In genomic region chrX:107978707-107979307, GRCh38 we compare ENCODE assay signal across 9 cellular contexts. TPM values are rescaled to one million over a fixed set of nuclear protein-coding genes. Genes with fewer than 3 reads are reported as not detected.
DNase-seq lines count a peak whose midpoint lies in the region; ATAC-seq and TF ChIP-seq lines count a peak whose summit lies in the region.
"Had no signal": no experiment of that assay in that cellular context is flagged by ENCODE, and none has a peak within 500 bp of the region (broad histone marks: within the 10 kb centered on the region; RNA-seq: fewer than 3 reads in every experiment).

No MANE protein-coding gene starts in this region.

- no peaks in the 10 kb centered on the region for H3K4me1 ChIP-seq in heart left ventricle
- H3K4me1 ChIP-seq in Panc1 (ENCODE audit: control insufficient read depth, insufficient read depth, low read length) = no peaks in the 10 kb centered on the region
- H3K4me1 ChIP-seq in upper lobe of left lung = no peaks in the 10 kb centered on the region
- H3K4me1 ChIP-seq in ovary (ENCODE audit: insufficient read depth) = no peaks in the 10 kb centered on the region

- intact Hi-C loops in heart left ventricle (cut with DNase I) (no loop called here), left ventricle myocardium superior (cut with micrococcal nuclease) (no loop called here), Panc1 (cut with micrococcal nuclease; ENCODE audit: unreplicated experiment) (no loop called here), ovary (cut with DNase I) (no loop called here)

- no peak for DNase-seq in heart left ventricle
- no peak for DNase-seq in left ventricle myocardium superior
- DNase-seq in Panc1 (ENCODE audit: low read depth, low spot score) = no peak
- peak; percentile 36 for DNase-seq in fibroblast of villous mesenchyme (ENCODE audit: low read depth)
- no peak for DNase-seq in upper lobe of left lung
- DNase-seq in activated naive CD4-positive, alpha-beta T cell treated with Interleukin-2 at 50 U/mL for 16 hours = no peak
- DNase-seq in ovary = no peak

- TF ChIP-seq POLR2A in heart left ventricle (IDR thresholded peaks at IDR 0.05) (no peak), upper lobe of left lung (IDR thresholded peaks at IDR 0.05) (no peak), ovary (IDR thresholded peaks at IDR 0.05) (no peak)

- POLR2A ChIA-PET in Panc1 (lab: Charles Lee) = interaction anchor here (0.6 kb wide), 1 partner anchor 197 kb away, joined by 8 read pairs; no protein-coding TSS in a partner anchor

- in situ Hi-C loops in Panc1 (cut with HindIII; ENCODE audit: low pct_unique_long_range_greater_than_20kb, low sequenced_read_pairs) = no loop called here

- CTCF ChIA-PET in Panc1 (lab: Charles Lee) = no interaction called here

- 35 to 53% (median 44%) methylated on average over 3 of the region's 3 CpGs for WGBS in heart left ventricle, 4 donors
- WGBS in upper lobe of left lung, 2 donors = 37 to 54% methylated on average over 3 of the region's 3 CpGs
- 32 to 39% (median 33%) methylated on average over 3 of the region's 3 CpGs for WGBS in ovary, 3 donors

- ATAC-seq in heart left ventricle (no peak), left ventricle myocardium superior (no peak), Panc1 (peak; percentile 89), upper lobe of left lung (ENCODE audit: low FRiP score in 2 of 2) (no peak), GM21528 (IDR thresholded peaks at IDR 0.05; ENCODE audit: low FRiP score, unreplicated experiment) (no peak)
- ATAC-seq: naive thymus-derived CD8-positive, alpha-beta T cell had no signal

- no peak overlapping the region for H3K27ac ChIP-seq in heart left ventricle
- no peak overlapping the region for H3K27ac ChIP-seq in Panc1 (ENCODE audit: low read length)
- no peak overlapping the region for H3K27ac ChIP-seq in upper lobe of left lung
- H3K27ac ChIP-seq in ovary = no peak overlapping the region

- no peaks in the 10 kb centered on the region for H3K36me3 ChIP-seq in heart left ventricle
- H3K36me3 ChIP-seq in Panc1 (ENCODE audit: control insufficient read depth, insufficient read depth, low read length) = no peaks in the 10 kb centered on the region
- H3K36me3 ChIP-seq in upper lobe of left lung = no peaks in the 10 kb centered on the region
- no peaks in the 10 kb centered on the region for H3K36me3 ChIP-seq in ovary

- TF ChIP-seq EP300 in upper lobe of left lung (IDR thresholded peaks at IDR 0.05) (no peak), ovary (IDR thresholded peaks at IDR 0.05) (no peak)

- no TSS peak for BruUV-seq in Panc1 (replicated peaks; lab: Mats Ljungman, UMichigan)

- peak in 10 of 12 donors; percentile 6 to 41 (median 24) for TF ChIP-seq CTCF in heart left ventricle (IDR thresholded peaks at IDR 0.05)
- TF ChIP-seq CTCF in Panc1 (IDR thresholded peaks at IDR 0.05) = peak; percentile 82
- TF ChIP-seq CTCF in fibroblast of villous mesenchyme (IDR thresholded peaks at IDR 0.05; ENCODE audit: insufficient read depth, low read depth, low read length) = peak; percentile 64
- TF ChIP-seq CTCF in upper lobe of left lung (IDR thresholded peaks at IDR 0.05) = peak in 4 of 6 experiments; percentile 6 to 22 (median 19)
- no peak for TF ChIP-seq CTCF in ovary (IDR thresholded peaks at IDR 0.05)

- H3K27me3 ChIP-seq in heart left ventricle (peaks cover 0 to 12% (median 0%) of the 10 kb centered on the region in 9 donors), Panc1 (ENCODE audit: control insufficient read depth, insufficient read depth, low read length) (no peaks in the 10 kb centered on the region), upper lobe of left lung (no peaks in the 10 kb centered on the region), ovary (no peaks in the 10 kb centered on the region)

- H3K9me3 ChIP-seq in heart left ventricle = no peaks in the 10 kb centered on the region
- no peaks in the 10 kb centered on the region for H3K9me3 ChIP-seq in Panc1 (ENCODE audit: control insufficient read depth, insufficient read depth, low read depth, low read length)
- H3K9me3 ChIP-seq in upper lobe of left lung = no peaks in the 10 kb centered on the region
- no peaks in the 10 kb centered on the region for H3K9me3 ChIP-seq in ovary

- H3K4me3 ChIP-seq in heart left ventricle (no peak overlapping the region), Panc1 (ENCODE audit: low read depth in 2 of 2, low read length in 2 of 2) (no peak overlapping the region), fibroblast of villous mesenchyme (ENCODE audit: low read depth, low read length) (no peak overlapping the region), upper lobe of left lung (no peak overlapping the region), ovary (no peak overlapping the region)

RNA-seq across cellular contexts. Expression of gene TEX13B, which starts 3.4 kb away (rescaled TPM):
- not detected for total RNA-seq in heart left ventricle
- not detected for polyA plus RNA-seq in heart left ventricle
- not detected for total RNA-seq in left ventricle myocardium superior
- not detected for total RNA-seq in Panc1 (2021; ENCODE audit: unreplicated experiment)
- not detected for polyA plus RNA-seq in Panc1 (2012; ENCODE audit: insufficient read length)
- not detected in 2 replicates for total RNA-seq in fibroblast of villous mesenchyme
- total RNA-seq in upper lobe of left lung = not detected
- total RNA-seq in ovary = not detected
- not detected for polyA plus RNA-seq in ovary
- total RNA-seq: naive thymus-derived CD8-positive, alpha-beta T cell had no signal
- polyA plus RNA-seq: naive thymus-derived CD8-positive, alpha-beta T cell had no signal

Comparison
In these comparisons a context has a peak if more than half of its experiments do, and no peak if none do; other contexts are left out.
1. CTCF ChIP-seq: peak in heart left ventricle (10 of 12), Panc1 (single experiment), fibroblast of villous mesenchyme (single experiment) and upper lobe of left lung (4 of 6); none in ovary (0 of 3).